1 cellular context compared by ENCODE assay signal in the genomic region with DNA sequence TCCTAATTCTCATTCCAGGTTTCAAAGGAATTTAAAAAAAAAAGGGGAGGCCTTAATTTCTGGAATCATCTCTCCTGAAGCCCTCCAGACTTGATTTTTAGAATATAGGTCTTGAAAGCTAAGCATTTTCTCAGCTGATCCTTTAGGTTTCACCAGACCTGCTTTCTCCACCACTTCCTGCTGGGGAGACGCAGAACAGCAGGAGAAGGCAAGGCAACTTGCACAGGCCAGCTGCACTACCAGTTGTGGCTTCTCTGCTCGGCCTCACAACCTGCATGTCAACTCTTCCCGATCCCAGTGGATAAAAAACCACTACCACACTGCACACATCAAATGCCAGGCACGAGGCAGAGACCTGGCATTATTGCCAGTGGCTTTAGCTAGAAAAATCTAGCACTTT.
TF ChIP-seq lines count a peak whose summit lies in the region.

No MANE protein-coding gene starts in this region.

TF ChIP-seq in K562, 482 proteins besides CTCF, POLR2A, EP300 and RAD21 (continued from another document):
- TF ChIP-seq TFE3 (CRISPR knock-in tag; IDR thresholded peaks at IDR 0.05) = no peak
- TF ChIP-seq, protein P1, sequence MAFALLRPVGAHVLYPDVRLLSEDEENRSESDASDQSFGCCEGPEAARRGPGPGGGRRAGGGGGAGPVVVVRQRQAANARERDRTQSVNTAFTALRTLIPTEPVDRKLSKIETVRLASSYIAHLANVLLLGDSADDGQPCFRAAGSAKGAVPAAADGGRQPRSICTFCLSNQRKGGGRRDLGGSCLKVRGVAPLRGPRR (CRISPR knock-in tag; IDR thresholded peaks at IDR 0.05) = no peak
- no peak for TF ChIP-seq PHB2 (IDR thresholded peaks at IDR 0.05; ENCODE audit: low read depth)
- TF ChIP-seq, protein P2, sequence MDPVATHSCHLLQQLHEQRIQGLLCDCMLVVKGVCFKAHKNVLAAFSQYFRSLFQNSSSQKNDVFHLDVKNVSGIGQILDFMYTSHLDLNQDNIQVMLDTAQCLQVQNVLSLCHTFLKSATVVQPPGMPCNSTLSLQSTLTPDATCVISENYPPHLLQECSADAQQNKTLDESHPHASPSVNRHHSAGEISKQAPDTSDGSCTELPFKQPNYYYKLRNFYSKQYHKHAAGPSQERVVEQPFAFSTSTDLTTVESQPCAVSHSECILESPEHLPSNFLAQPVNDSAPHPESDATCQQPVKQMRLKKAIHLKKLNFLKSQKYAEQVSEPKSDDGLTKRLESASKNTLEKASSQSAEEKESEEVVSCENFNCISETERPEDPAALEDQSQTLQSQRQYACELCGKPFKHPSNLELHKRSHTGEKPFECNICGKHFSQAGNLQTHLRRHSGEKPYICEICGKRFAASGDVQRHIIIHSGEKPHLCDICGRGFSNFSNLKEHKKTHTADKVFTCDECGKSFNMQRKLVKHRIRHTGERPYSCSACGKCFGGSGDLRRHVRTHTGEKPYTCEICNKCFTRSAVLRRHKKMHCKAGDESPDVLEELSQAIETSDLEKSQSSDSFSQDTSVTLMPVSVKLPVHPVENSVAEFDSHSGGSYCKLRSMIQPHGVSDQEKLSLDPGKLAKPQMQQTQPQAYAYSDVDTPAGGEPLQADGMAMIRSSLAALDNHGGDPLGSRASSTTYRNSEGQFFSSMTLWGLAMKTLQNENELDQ (CRISPR knock-in tag; IDR thresholded peaks at IDR 0.05; ENCODE audit: borderline replicate concordance) = no peak
- TF ChIP-seq ZMIZ1 (IDR thresholded peaks at IDR 0.05; ENCODE audit: low read depth in 2 of 2, low read length in 2 of 2) = no peak
- TF ChIP-seq, protein P3, sequence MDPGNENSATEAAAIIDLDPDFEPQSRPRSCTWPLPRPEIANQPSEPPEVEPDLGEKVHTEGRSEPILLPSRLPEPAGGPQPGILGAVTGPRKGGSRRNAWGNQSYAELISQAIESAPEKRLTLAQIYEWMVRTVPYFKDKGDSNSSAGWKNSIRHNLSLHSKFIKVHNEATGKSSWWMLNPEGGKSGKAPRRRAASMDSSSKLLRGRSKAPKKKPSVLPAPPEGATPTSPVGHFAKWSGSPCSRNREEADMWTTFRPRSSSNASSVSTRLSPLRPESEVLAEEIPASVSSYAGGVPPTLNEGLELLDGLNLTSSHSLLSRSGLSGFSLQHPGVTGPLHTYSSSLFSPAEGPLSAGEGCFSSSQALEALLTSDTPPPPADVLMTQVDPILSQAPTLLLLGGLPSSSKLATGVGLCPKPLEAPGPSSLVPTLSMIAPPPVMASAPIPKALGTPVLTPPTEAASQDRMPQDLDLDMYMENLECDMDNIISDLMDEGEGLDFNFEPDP (CRISPR knock-in tag; IDR thresholded peaks at IDR 0.05) = no peak
- no peak for TF ChIP-seq MLLT1 (IDR thresholded peaks at IDR 0.05)
